ENCODE assay signal across 10 cellular contexts in the genomic region with DNA sequence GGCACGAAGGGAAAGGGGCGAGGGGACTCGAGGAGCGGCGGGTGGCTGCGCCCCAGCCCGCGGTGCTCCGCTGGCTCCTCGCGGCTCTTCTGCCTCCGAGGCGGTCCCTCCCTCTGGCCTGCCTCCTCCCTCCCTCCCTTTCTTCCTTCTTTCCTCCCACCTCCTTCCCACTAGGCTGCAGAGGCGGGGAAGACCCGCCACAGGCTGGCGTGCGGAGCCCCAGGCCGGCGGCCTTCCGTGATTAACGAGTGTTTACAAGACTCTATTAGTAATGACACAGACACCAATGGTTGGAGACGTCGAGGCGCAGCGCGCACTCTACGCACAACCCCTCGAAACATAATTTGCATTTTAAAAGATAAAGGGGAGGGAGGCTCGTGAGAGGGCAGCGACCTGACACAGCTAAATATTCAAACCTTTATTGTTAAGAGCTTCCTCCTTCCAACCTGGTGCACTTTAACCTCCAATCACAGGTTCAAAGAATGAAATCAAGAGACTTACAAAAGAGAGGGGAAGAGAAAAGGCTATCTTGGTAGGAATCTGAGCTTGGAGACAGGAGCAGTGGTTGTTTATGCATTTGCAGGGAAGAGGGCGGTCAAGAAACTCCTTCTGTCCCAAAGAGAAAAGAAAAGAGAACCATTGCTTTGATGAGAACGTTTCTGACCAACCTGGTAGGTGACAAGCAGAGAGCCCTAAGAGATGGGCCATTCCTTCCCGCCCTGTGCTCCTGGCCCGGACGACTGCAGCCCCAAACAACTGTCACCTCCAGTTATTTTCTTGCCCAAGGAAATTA. TPM values are rescaled to one million over a fixed set of nuclear protein-coding genes. Genes with fewer than 3 reads are reported as not detected.
DNase-seq lines count a peak whose midpoint lies in the region; ATAC-seq, FAIRE-seq and TF ChIP-seq lines count a peak whose summit lies in the region.
"Had no signal": no experiment of that assay in that cellular context is flagged by ENCODE, and none has a peak within 500 bp of the region (broad histone marks: within the 10 kb centered on the region; RNA-seq: fewer than 3 reads in every experiment).

A gene with protein sequence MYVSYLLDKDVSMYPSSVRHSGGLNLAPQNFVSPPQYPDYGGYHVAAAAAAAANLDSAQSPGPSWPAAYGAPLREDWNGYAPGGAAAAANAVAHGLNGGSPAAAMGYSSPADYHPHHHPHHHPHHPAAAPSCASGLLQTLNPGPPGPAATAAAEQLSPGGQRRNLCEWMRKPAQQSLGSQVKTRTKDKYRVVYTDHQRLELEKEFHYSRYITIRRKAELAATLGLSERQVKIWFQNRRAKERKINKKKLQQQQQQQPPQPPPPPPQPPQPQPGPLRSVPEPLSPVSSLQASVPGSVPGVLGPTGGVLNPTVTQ (minus strand): TSS at position 243 of the 793 bp plus-strand sequence. CDS start 309 bp downstream, outside the sequence.

- intact Hi-C loops in activated naive CD4-positive, alpha-beta T cell treated with anti-CD3 and anti-CD28 coated beads for 36 hours (cut with micrococcal nuclease) = loop anchor here (5.0 kb wide), 1 partner anchor 177 kb away; a partner anchor contains a TSS
- intact Hi-C loops in transverse colon (cut with DNase I; ENCODE audit: low total_unique reads) = no loop called here

- DNase-seq in activated naive CD4-positive, alpha-beta T cell treated with anti-CD3 and anti-CD28 coated beads for 36 hours = no peak
- no peak for DNase-seq in activated naive CD4-positive, alpha-beta T cell (lab: John Stamatoyannopoulos, UW)
- DNase-seq in SHP77 (lab: John Stamatoyannopoulos, UW) (peak; percentile 38 to 44), transverse colon (peak; percentile 92), RCC 7860 (ENCODE audit: low spot score) (no peak), GM23248 (no peak)
- DNase-seq: central memory CD4-positive, alpha-beta T cell had no signal

- no peak within 1 kb of the TSS for H3K27ac Mint-ChIP-seq in activated naive CD4-positive, alpha-beta T cell treated with anti-CD3 and anti-CD28 coated beads for 36 hours

- H3K79me2 ChIP-seq in GM23248 (ENCODE audit: insufficient read depth) = no peaks in the 10 kb centered on the region

- in situ Hi-C loops in transverse colon (cut with MboI; ENCODE audit: low pct_ligation_motif_present in 1 of 4, low pct_unique_long_range_greater_than_20kb in 1 of 4, low sequenced_read_pairs in 3 of 4) = no loop called here
- in situ Hi-C loops in GM23248 (cut with MboI) = no loop called here

- no peak for TF ChIP-seq EP300 in transverse colon (IDR thresholded peaks at IDR 0.05; ENCODE audit: low read depth)

- TF ChIP-seq POLR2A in transverse colon (IDR thresholded peaks at IDR 0.05) = peak; percentile 98

- peaks cover 25% of the 10 kb centered on the region for H3K4me1 Mint-ChIP-seq in activated naive CD4-positive, alpha-beta T cell treated with anti-CD3 and anti-CD28 coated beads for 36 hours (ENCODE audit: low read depth)

- peak within 1 kb of the TSS; percentile 29 for H3K4me3 Mint-ChIP-seq in activated naive CD4-positive, alpha-beta T cell treated with anti-CD3 and anti-CD28 coated beads for 36 hours

- H3K9me2 ChIP-seq in GM23248 (ENCODE audit: insufficient read depth) = no peaks in the 10 kb centered on the region

- TF ChIP-seq CTCF in transverse colon (IDR thresholded peaks at IDR 0.05) = no peak

- H3K36me3 ChIP-seq in iPS-20b (ENCODE audit: insufficient read depth, low read depth, low read length) (no peaks in the 10 kb centered on the region), transverse colon (no peaks in the 10 kb centered on the region), GM23248 (ENCODE audit: low read depth) (no peaks in the 10 kb centered on the region)

- H3K27me3 ChIP-seq in iPS-20b (ENCODE audit: insufficient read depth, low read length) (peaks cover 100% of the 10 kb centered on the region), transverse colon (peaks cover 92% of the 10 kb centered on the region), GM23248 (replicated peaks; ENCODE audit: insufficient read depth) (peaks cover 96% of the 10 kb centered on the region)

- no peaks in the 10 kb centered on the region for H3F3A ChIP-seq in GM23248 (ENCODE audit: insufficient read depth)

- no peak for FAIRE-seq in RCC 7860 (lab: Jason Lieb, UNC)
- FAIRE-seq: islet of Langerhans had no signal

- ATAC-seq in HG02852 (IDR thresholded peaks at IDR 0.05; ENCODE audit: unreplicated experiment) = no peak

- H3K9me3 ChIP-seq in iPS-20b (ENCODE audit: insufficient read depth, low read depth, low read length) = peaks cover 3% of the 10 kb centered on the region; the same call in 1 of the 2 replicates
- no peaks in the 10 kb centered on the region for H3K9me3 ChIP-seq in transverse colon
- H3K9me3 ChIP-seq in GM23248 (ENCODE audit: low read depth) = no peaks in the 10 kb centered on the region

- H3K4me3 ChIP-seq in iPS-20b (ENCODE audit: low read length) (peak within 1 kb of the TSS; percentile 49; the same call in 1 of the 2 replicates), transverse colon (peak within 1 kb of the TSS; percentile 30 to 75 (median 72)), GM23248 (no peak within 1 kb of the TSS)

- no peaks in the 10 kb centered on the region for H3K9me3 Mint-ChIP-seq in activated naive CD4-positive, alpha-beta T cell treated with anti-CD3 and anti-CD28 coated beads for 36 hours

- CTCF ChIA-PET in activated naive CD4-positive, alpha-beta T cell treated with anti-CD3 and anti-CD28 coated beads for 36 hours (lab: Charles Lee) = interaction anchor here (0.8 to 2.1 kb wide), 5 partner anchors 10 to 139 kb away, joined by 4 to 7 read pairs (median 4); a partner anchor contains a TSS

- no peaks in the 10 kb centered on the region for H3K36me3 Mint-ChIP-seq in activated naive CD4-positive, alpha-beta T cell treated with anti-CD3 and anti-CD28 coated beads for 36 hours (ENCODE audit: low read depth)

- H3K27ac ChIP-seq in iPS-20b (ENCODE audit: low read length) = no peak within 1 kb of the TSS
- peak within 1 kb of the TSS; percentile 75 to 97 (median 92) for H3K27ac ChIP-seq in transverse colon
- no peak within 1 kb of the TSS for H3K27ac ChIP-seq in GM23248

- H3K4me2 ChIP-seq in GM23248 (ENCODE audit: unreplicated experiment) = no peak within 1 kb of the TSS

- H3K9ac ChIP-seq in iPS-20b (ENCODE audit: low read depth, low read length) (no peak within 1 kb of the TSS), GM23248 (no peak within 1 kb of the TSS)

- peaks cover 28% of the 10 kb centered on the region; the same call in 1 of the 2 replicates for H3K4me1 ChIP-seq in iPS-20b (ENCODE audit: insufficient read depth, low read length)
- H3K4me1 ChIP-seq in transverse colon = peaks cover 4 to 43% (median 19%) of the 10 kb centered on the region in 4 donors
- H3K4me1 ChIP-seq in GM23248 (ENCODE audit: insufficient read depth) = no peaks in the 10 kb centered on the region

- H3K27me3 Mint-ChIP-seq in activated naive CD4-positive, alpha-beta T cell treated with anti-CD3 and anti-CD28 coated beads for 36 hours (ENCODE audit: low read depth) = peaks cover 78% of the 10 kb centered on the region

- no peak within 1 kb of the TSS for H2AFZ ChIP-seq in GM23248

- 4 to 9% methylated on average over 11 to 35 of the region's 35 CpGs for WGBS in transverse colon (ENCODE audit: low coverage in 1 of 2), 2 donors
- 9% methylated on average over 22 to 35 of the region's 35 CpGs for WGBS in GM23248 (ENCODE audit: low coverage in 1 of 2, low lambda C conversion rate in 2 of 2, missing lambda C conversion rate in 2 of 2), 2 experiments

- no peaks in the 10 kb centered on the region for H4K20me1 ChIP-seq in GM23248 (ENCODE audit: insufficient read depth)

RNA-seq across cellular contexts. Expression of the gene that starts here (rescaled TPM):
- not detected for total RNA-seq in activated naive CD4-positive, alpha-beta T cell treated with anti-CD3 and anti-CD28 coated beads for 36 hours
- total RNA-seq in transverse colon = 100 to 1,000 TPM; 119 to 199 (median 136) TPM
- not detected in 2 replicates for total RNA-seq in GM23248 (2014; rRNA removed; shearing (Covaris generic))
- polyA plus RNA-seq in GM23248 (2016; fragmentation: Nextera tagmentation; extraction: Ambion mirVana) = not detected in 2 replicates

Comparison
In these comparisons a context has a peak if more than half of its experiments do, and no peak if none do; other contexts are left out.
1. RNA of the gene that starts here (total RNA-seq): 119 to 199 TPM in transverse colon; not detected in activated naive CD4-positive, alpha-beta T cell treated with anti-CD3 and anti-CD28 coated beads for 36 hours and not detected in GM23248; every median in the first group is over 100 times any median in the second.
2. DNase-seq: peak in SHP77 (2 of 2) and transverse colon (single experiment); none in activated naive CD4-positive, alpha-beta T cell treated with anti-CD3 and anti-CD28 coated beads for 36 hours (single experiment), activated naive CD4-positive, alpha-beta T cell (0 of 4), RCC 7860 (single experiment) and GM23248 (single experiment).
3. H3K27ac ChIP-seq: peak in transverse colon (4 of 4); none in iPS-20b (single experiment) and GM23248 (single experiment).